ENCODE assay signal across 17 cellular contexts in genomic region chr11:67264260-67264659, GRCh38. TPM values are rescaled to one million over a fixed set of nuclear protein-coding genes. Genes with fewer than 3 reads are reported as not detected.
DNase-seq lines count a peak whose midpoint lies in the region; ATAC-seq and TF ChIP-seq lines count a peak whose summit lies in the region.
"Had no signal": no experiment of that assay in that cellular context is flagged by ENCODE, and none has a peak within 500 bp of the region (broad histone marks: within the 10 kb centered on the region; RNA-seq: fewer than 3 reads in every experiment).

No MANE protein-coding gene starts in this region.

- no peaks in the 10 kb centered on the region for H3K27me3 Mint-ChIP-seq in activated T-cell treated with anti-CD3 and anti-CD28 coated beads, Interleukin-2, amount 50 U/mL, for 72 hours (ENCODE audit: low read depth)
- no peaks in the 10 kb centered on the region for H3K27me3 Mint-ChIP-seq in activated CD4-positive, alpha-beta memory T cell treated with anti-CD3 and anti-CD28 coated beads, Interleukin-2, amount 10 ng/mL, durations not matched to agents 7 days and 5 days
- peaks cover 7% of the 10 kb centered on the region for H3K27me3 Mint-ChIP-seq in stimulated activated memory B cell treated with anti-CD40 and anti-IgM and Interleukin-4, amounts not matched to agents 10 μg/mL and 1 μg/mL and 100 μg/mL, for 72 hours

- peaks cover 11 to 16% of the 10 kb centered on the region in 2 donors for H3K36me3 Mint-ChIP-seq in activated T-cell treated with anti-CD3 and anti-CD28 coated beads, Interleukin-2, amount 50 U/mL, for 72 hours (ENCODE audit: insufficient read depth in 2 of 2)
- H3K36me3 Mint-ChIP-seq in activated CD4-positive, alpha-beta memory T cell treated with anti-CD3 and anti-CD28 coated beads, Interleukin-2, amount 10 ng/mL, durations not matched to agents 7 days and 5 days (ENCODE audit: low read depth) = peaks cover 23% of the 10 kb centered on the region
- peaks cover 23% of the 10 kb centered on the region for H3K36me3 Mint-ChIP-seq in stimulated activated memory B cell treated with anti-CD40 and anti-IgM and Interleukin-4, amounts not matched to agents 10 μg/mL and 1 μg/mL and 100 μg/mL, for 72 hours

- no peak overlapping the region for H3K4me3 ChIP-seq in esophagus squamous epithelium

- no peak for TF ChIP-seq CTCF in esophagus squamous epithelium (IDR thresholded peaks at IDR 0.05)

- intact Hi-C loops in esophagus squamous epithelium (cut with DNase I) = no loop called here

- TF ChIP-seq POLR2A in esophagus squamous epithelium (IDR thresholded peaks at IDR 0.05) = no peak

- no peaks in the 10 kb centered on the region for H3K9me3 ChIP-seq in esophagus squamous epithelium

- peaks cover 8 to 15% (median 12%) of the 10 kb centered on the region in 3 donors for H3K36me3 ChIP-seq in esophagus squamous epithelium

- H3K4me3 Mint-ChIP-seq in activated T-cell treated with anti-CD3 and anti-CD28 coated beads, Interleukin-2, amount 50 U/mL, for 72 hours = peak overlapping the region; percentile 78 to 88
- peak overlapping the region; percentile 9 for H3K4me3 Mint-ChIP-seq in activated CD4-positive, alpha-beta memory T cell treated with anti-CD3 and anti-CD28 coated beads, Interleukin-2, amount 10 ng/mL, durations not matched to agents 7 days and 5 days
- H3K4me3 Mint-ChIP-seq in stimulated activated memory B cell treated with anti-CD40 and anti-IgM and Interleukin-4, amounts not matched to agents 10 μg/mL and 1 μg/mL and 100 μg/mL, for 72 hours = no peak overlapping the region

- H3K27me3 ChIP-seq in esophagus squamous epithelium = no peaks in the 10 kb centered on the region

- DNase-seq in activated T-cell treated with anti-CD3 and anti-CD28 coated beads, Interleukin-2, amount 50 U/mL, for 72 hours = no peak
- DNase-seq in activated T-cell treated with anti-CD3 and anti-CD28 coated beads, Interleukin-2, amount 50 U/mL, for 1 hour = no peak
- no peak for DNase-seq in activated CD4-positive, alpha-beta memory T cell treated with anti-CD3 and anti-CD28 coated beads, Interleukin-2, amount 10 ng/mL, durations not matched to agents 7 days and 5 days
- DNase-seq in esophagus squamous epithelium (lab: John Stamatoyannopoulos, UW) (no peak), NCI-H2196 (lab: John Stamatoyannopoulos, UW; ENCODE audit: unreplicated experiment) (no peak)
- DNase-seq in stimulated activated CD4-positive, alpha-beta T cell treated with anti-CD3 and anti-CD28 coated beads, Interleukin-2, amount 100 ng/mL, for 24 hours = no peak
- DNase-seq: anterior cingulate cortex; dermis blood vessel endothelial cell; H7; left ventricle myocardium superior; NCI-H1092 treated with DMSO at 0.1 percent for 48 hours; Right ventricle myocardium superior; stimulated activated CD4-positive, alpha-beta T cell treated with anti-CD3 and anti-CD28 coated beads, Interleukin-4, amount 100 ng/mL, for 4 hours had no signal

- ATAC-seq in activated T-cell treated with anti-CD3 and anti-CD28 coated beads, Interleukin-2, amount 50 U/mL, for 72 hours (replicated peaks in 1 of 2) = no peak
- no peak for ATAC-seq in stimulated activated memory B cell treated with anti-CD40 and anti-IgM and Interleukin-4, amounts not matched to agents 10 μg/mL and 1 μg/mL and 100 μg/mL, for 72 hours
- no peak for ATAC-seq in GM21360 (IDR thresholded peaks at IDR 0.05; ENCODE audit: unreplicated experiment)
- ATAC-seq: HepG2, left ventricle myocardium superior, sciatic nerve had no signal

- peak overlapping the region; percentile 81 to 97 (median 89) for H3K27ac ChIP-seq in esophagus squamous epithelium

- peak overlapping the region; percentile 76 for H3K27ac Mint-ChIP-seq in activated T-cell treated with anti-CD3 and anti-CD28 coated beads, Interleukin-2, amount 50 U/mL, for 72 hours
- peak overlapping the region; percentile 71 for H3K27ac Mint-ChIP-seq in activated CD4-positive, alpha-beta memory T cell treated with anti-CD3 and anti-CD28 coated beads, Interleukin-2, amount 10 ng/mL, durations not matched to agents 7 days and 5 days
- peak overlapping the region; percentile 96 for H3K27ac Mint-ChIP-seq in stimulated activated memory B cell treated with anti-CD40 and anti-IgM and Interleukin-4, amounts not matched to agents 10 μg/mL and 1 μg/mL and 100 μg/mL, for 72 hours

- CTCF ChIA-PET in activated CD4-positive, alpha-beta memory T cell treated with anti-CD3 and anti-CD28 coated beads, Interleukin-2, amount 10 ng/mL, durations not matched to agents 7 days and 5 days (lab: Charles Lee) = interaction anchor here (1.7 to 4.9 kb wide), 7 partner anchors 11 to 118 kb away, joined by 6 to 69 read pairs (median 22); partner anchors contain the start of gene ANKRD13D

- peaks cover 65% of the 10 kb centered on the region for H3K4me1 Mint-ChIP-seq in activated T-cell treated with anti-CD3 and anti-CD28 coated beads, Interleukin-2, amount 50 U/mL, for 72 hours (ENCODE audit: low read depth)
- H3K4me1 Mint-ChIP-seq in activated CD4-positive, alpha-beta memory T cell treated with anti-CD3 and anti-CD28 coated beads, Interleukin-2, amount 10 ng/mL, durations not matched to agents 7 days and 5 days = peaks cover 61% of the 10 kb centered on the region
- H3K4me1 Mint-ChIP-seq in stimulated activated memory B cell treated with anti-CD40 and anti-IgM and Interleukin-4, amounts not matched to agents 10 μg/mL and 1 μg/mL and 100 μg/mL, for 72 hours = peaks cover 67% of the 10 kb centered on the region

- peaks cover 62 to 82% (median 72%) of the 10 kb centered on the region in 3 donors for H3K4me1 ChIP-seq in esophagus squamous epithelium

- H3K9me3 Mint-ChIP-seq in activated T-cell treated with anti-CD3 and anti-CD28 coated beads, Interleukin-2, amount 50 U/mL, for 72 hours = no peaks in the 10 kb centered on the region
- no peaks in the 10 kb centered on the region for H3K9me3 Mint-ChIP-seq in activated CD4-positive, alpha-beta memory T cell treated with anti-CD3 and anti-CD28 coated beads, Interleukin-2, amount 10 ng/mL, durations not matched to agents 7 days and 5 days
- no peaks in the 10 kb centered on the region for H3K9me3 Mint-ChIP-seq in stimulated activated memory B cell treated with anti-CD40 and anti-IgM and Interleukin-4, amounts not matched to agents 10 μg/mL and 1 μg/mL and 100 μg/mL, for 72 hours

- POLR2A ChIA-PET in activated CD4-positive, alpha-beta memory T cell treated with anti-CD3 and anti-CD28 coated beads, Interleukin-2, amount 10 ng/mL, durations not matched to agents 7 days and 5 days (lab: Charles Lee) = interaction anchor here (1.7 to 4.9 kb wide), 3 partner anchors 24 to 54 kb away, joined by 7 to 49 read pairs (median 45); partner anchors contain the start of gene ANKRD13D

- WGBS in esophagus squamous epithelium, 2 donors = 90 to 94% methylated on average over 5 of the region's 5 CpGs

RNA-seq across cellular contexts. Expression of gene GRK2, which starts 2.0 kb away (rescaled TPM):
- 100 to 1,000 TPM; 379 to 422 TPM for total RNA-seq in activated T-cell treated with anti-CD3 and anti-CD28 coated beads, Interleukin-2, amount 50 U/mL, for 72 hours
- total RNA-seq in activated CD4-positive, alpha-beta memory T cell treated with anti-CD3 and anti-CD28 coated beads, Interleukin-2, amount 10 ng/mL, durations not matched to agents 7 days and 5 days = 100 to 1,000 TPM; 333 to 338 TPM
- total RNA-seq in esophagus squamous epithelium = 10 to 100 TPM; 54.1 to 93.2 (median 68.5) TPM

RNA-seq across cellular contexts. Expression of gene ANKRD13D, which starts 24.8 kb away (rescaled TPM):
- total RNA-seq in activated T-cell treated with anti-CD3 and anti-CD28 coated beads, Interleukin-2, amount 50 U/mL, for 72 hours = 10 to 100 TPM; 78.5 to 90.9 TPM
- total RNA-seq in activated CD4-positive, alpha-beta memory T cell treated with anti-CD3 and anti-CD28 coated beads, Interleukin-2, amount 10 ng/mL, durations not matched to agents 7 days and 5 days = 100 to 1,000 TPM; 157 to 163 TPM
- total RNA-seq in esophagus squamous epithelium = 10 to 100 TPM; 27.4 to 50.6 (median 41.6) TPM

RNA-seq across cellular contexts. Expression of gene SSH3, which starts 39.1 kb away (rescaled TPM):
- total RNA-seq in activated T-cell treated with anti-CD3 and anti-CD28 coated beads, Interleukin-2, amount 50 U/mL, for 72 hours = 10 to 100 TPM; 13.3 to 20.3 TPM
- 10 to 100 TPM; 15.4 to 19.0 TPM for total RNA-seq in activated CD4-positive, alpha-beta memory T cell treated with anti-CD3 and anti-CD28 coated beads, Interleukin-2, amount 10 ng/mL, durations not matched to agents 7 days and 5 days
- 10 to 100 TPM; 51.4 to 78.4 (median 64.8) TPM for total RNA-seq in esophagus squamous epithelium
